In the genomic region with DNA sequence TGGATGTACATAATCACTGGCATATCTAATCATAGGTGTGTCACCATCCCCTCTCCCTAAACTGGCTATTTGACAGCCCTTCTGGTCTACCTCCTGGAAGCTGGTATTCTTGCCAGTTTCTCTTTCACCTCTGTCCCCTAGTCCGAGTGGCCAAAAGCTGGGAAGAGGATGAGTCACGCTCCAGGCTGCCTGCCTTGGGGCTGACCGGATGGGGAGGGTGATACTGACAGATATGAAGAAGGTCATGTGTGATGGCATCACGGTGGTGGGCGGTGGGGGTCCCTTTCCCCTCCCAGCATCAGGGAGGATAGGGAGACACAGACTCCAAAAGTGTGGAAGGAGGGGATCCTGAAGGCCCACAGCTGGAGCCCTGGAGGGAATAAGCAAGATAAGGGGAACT, we compare ENCODE assay signal across 14 cellular contexts. TPM values are rescaled to one million over a fixed set of nuclear protein-coding genes. Genes with fewer than 3 reads are reported as not detected.
DNase-seq lines count a peak whose midpoint lies in the region; ATAC-seq and TF ChIP-seq lines count a peak whose summit lies in the region.
"Had no signal": no experiment of that assay in that cellular context is flagged by ENCODE, and none has a peak within 500 bp of the region (broad histone marks: within the 10 kb centered on the region; RNA-seq: fewer than 3 reads in every experiment).

No MANE protein-coding gene starts in this region.

- DNase-seq in EL (peak; percentile 84), astrocyte of the spinal cord (ENCODE audit: low read depth, low spot score) (peak; percentile 43), left ventricle myocardium inferior (peak; percentile 57), renal cortical epithelial cell (ENCODE audit: low read depth) (peak; percentile 46), NCI-H748 (lab: John Stamatoyannopoulos, UW; ENCODE audit: unreplicated experiment) (no peak), NCI-H1694 (lab: John Stamatoyannopoulos, UW) (no peak)
- DNase-seq in activated naive CD8-positive, alpha-beta T cell treated with anti-CD3 and anti-CD28 coated beads, Interleukin-2, amount 50 U/mL, for 24 hours, result no peak
- DNase-seq: activated CD4-positive, alpha-beta T cell treated with anti-CD3 and anti-CD28 coated beads for 36 hours; natural killer cell; NCI-H510A treated with DMSO at 0.1 percent for 48 hours had no signal

- peaks cover 5% of the 10 kb centered on the region for H3K27me3 Mint-ChIP-seq in activated naive CD8-positive, alpha-beta T cell treated with anti-CD3 and anti-CD28 coated beads, Interleukin-2, amount 50 U/mL, for 24 hours

- H3K27me3 ChIP-seq in left ventricle myocardium inferior (ENCODE audit: low read depth), result peaks cover 7% of the 10 kb centered on the region
- H3K27me3 ChIP-seq: BLaER1 treated with 17β-estradiol and CSF1 and Interleukin-3, amounts not matched to agents 10 nM and 100 nM; SJSA1 had no signal

- TF ChIP-seq CTCF in astrocyte of the spinal cord (IDR thresholded peaks at IDR 0.05; ENCODE audit: low read depth, low read length), result no peak
- TF ChIP-seq CTCF in left ventricle myocardium inferior (IDR thresholded peaks at IDR 0.05; ENCODE audit: borderline replicate concordance), result no peak

- H3K36me3 Mint-ChIP-seq in activated naive CD8-positive, alpha-beta T cell treated with anti-CD3 and anti-CD28 coated beads, Interleukin-2, amount 50 U/mL, for 24 hours (ENCODE audit: low read depth), result no peaks in the 10 kb centered on the region
- H3K36me3 Mint-ChIP-seq: natural killer cell had no signal

- H3K9me3 Mint-ChIP-seq in activated naive CD8-positive, alpha-beta T cell treated with anti-CD3 and anti-CD28 coated beads, Interleukin-2, amount 50 U/mL, for 24 hours, result no peaks in the 10 kb centered on the region
- H3K9me3 Mint-ChIP-seq: natural killer cell; stimulated activated naive CD8-positive, alpha-beta T cell treated with anti-CD3 and anti-CD28 coated beads, Interleukin-15, Interleukin-2, amounts not matched to agents 100 ng/mL and 50 ng/mL, for 24 hours had no signal

- H3K4me1 Mint-ChIP-seq in activated naive CD8-positive, alpha-beta T cell treated with anti-CD3 and anti-CD28 coated beads, Interleukin-2, amount 50 U/mL, for 24 hours, result peaks cover 4% of the 10 kb centered on the region

- no peaks in the 10 kb centered on the region for H3K36me3 ChIP-seq in left ventricle myocardium inferior
- H3K36me3 ChIP-seq: SJSA1 had no signal

- ATAC-seq in GM18519 (IDR thresholded peaks at IDR 0.05; ENCODE audit: low FRiP score, unreplicated experiment), result no peak
- no peak for ATAC-seq in activated naive CD8-positive, alpha-beta T cell treated with anti-CD3 and anti-CD28 coated beads, Interleukin-2, amount 50 U/mL, for 24 hours
- ATAC-seq: activated CD4-positive, alpha-beta T cell treated with anti-CD3 and anti-CD28 coated beads for 36 hours; natural killer cell had no signal

- H3K4me1 ChIP-seq in left ventricle myocardium inferior, result peaks cover 85% of the 10 kb centered on the region

- intact Hi-C loops in left ventricle myocardium inferior (cut with micrococcal nuclease), result no loop called here

- H3K4me3 Mint-ChIP-seq in activated naive CD8-positive, alpha-beta T cell treated with anti-CD3 and anti-CD28 coated beads, Interleukin-2, amount 50 U/mL, for 24 hours, result no peak overlapping the region
- H3K4me3 Mint-ChIP-seq: activated CD4-positive, alpha-beta T cell treated with anti-CD3 and anti-CD28 coated beads for 36 hours; natural killer cell; stimulated activated naive CD8-positive, alpha-beta T cell treated with anti-CD3 and anti-CD28 coated beads, Interleukin-15, Interleukin-2, amounts not matched to agents 100 ng/mL and 50 ng/mL, for 24 hours had no signal

- in situ Hi-C loops in astrocyte of the spinal cord (cut with HindIII; ENCODE audit: low sequenced_read_pairs), result no loop called here

- H3K9me3 ChIP-seq in left ventricle myocardium inferior (replicated peaks), result no peaks in the 10 kb centered on the region
- H3K9me3 ChIP-seq: BLaER1 treated with 17β-estradiol and CSF1 and Interleukin-3, amounts not matched to agents 10 nM and 100 nM; SJSA1 had no signal

- H3K4me3 ChIP-seq in astrocyte of the spinal cord (ENCODE audit: low read depth, low read length) (no peak overlapping the region), left ventricle myocardium inferior (peak overlapping the region; percentile 78)
- H3K4me3 ChIP-seq: BLaER1 treated with 17β-estradiol and CSF1 and Interleukin-3, amounts not matched to agents 10 nM and 100 nM; SJSA1 had no signal

- no peak overlapping the region for H3K27ac Mint-ChIP-seq in activated naive CD8-positive, alpha-beta T cell treated with anti-CD3 and anti-CD28 coated beads, Interleukin-2, amount 50 U/mL, for 24 hours
- H3K27ac Mint-ChIP-seq: activated CD4-positive, alpha-beta T cell treated with anti-CD3 and anti-CD28 coated beads for 36 hours; natural killer cell; stimulated activated naive CD8-positive, alpha-beta T cell treated with anti-CD3 and anti-CD28 coated beads, Interleukin-15, Interleukin-2, amounts not matched to agents 100 ng/mL and 50 ng/mL, for 24 hours had no signal

- peak overlapping the region; percentile 88 for H3K27ac ChIP-seq in left ventricle myocardium inferior (replicated peaks)
- H3K27ac ChIP-seq: BLaER1 treated with 17β-estradiol and CSF1 and Interleukin-3, amounts not matched to agents 10 nM and 100 nM; SJSA1 had no signal

RNA-seq across cellular contexts. Expression of a gene that starts 4.8 kb away (rescaled TPM):
- total RNA-seq in left ventricle myocardium inferior (23.7 TPM), renal cortical epithelial cell (11.1 and 29.1 TPM in 2 replicates)

RNA-seq across cellular contexts. Expression of a gene that starts 24.3 kb away (rescaled TPM):
- total RNA-seq in left ventricle myocardium inferior, result not detected
- total RNA-seq in renal cortical epithelial cell, result 0.05 TPM in 1 of 2 replicates, not detected in the other
- total RNA-seq: activated CD4-positive, alpha-beta T cell treated with anti-CD3 and anti-CD28 coated beads for 36 hours; natural killer cell; SJSA1 had no signal

Comparison
In these comparisons a context has a peak if more than half of its experiments do, and no peak if none do; other contexts are left out.
1. DNase-seq: peak in EL (single experiment), astrocyte of the spinal cord (single experiment), left ventricle myocardium inferior (single experiment) and renal cortical epithelial cell (single experiment); none in NCI-H748 (single experiment), NCI-H1694 (single experiment) and activated naive CD8-positive, alpha-beta T cell treated with anti-CD3 and anti-CD28 coated beads, Interleukin-2, amount 50 U/mL, for 24 hours (single experiment).